Comparison of ENCODE assay signal across 1 cellular context in genomic region chr20:49324306-49324705, GRCh38.
TF ChIP-seq lines count a peak whose summit lies in the region.

No MANE protein-coding gene starts in this region.

TF ChIP-seq in WTC11, 78 proteins besides CTCF, POLR2A, EP300 and RAD21 (continued from another document):
- TF ChIP-seq CDX4 (CRISPR knock-in tag; IDR thresholded peaks at IDR 0.05; ENCODE audit: borderline replicate concordance) (no peak), NR2C2 (CRISPR knock-in tag; IDR thresholded peaks at IDR 0.05) (no peak), ZNF219 (CRISPR knock-in tag; IDR thresholded peaks at IDR 0.05; ENCODE audit: borderline replicate concordance) (no peak), NR1H2 (CRISPR knock-in tag; IDR thresholded peaks at IDR 0.05) (no peak), TEAD4 (CRISPR knock-in tag; IDR thresholded peaks at IDR 0.05) (no peak)
